8 cellular contexts compared by ENCODE assay signal in the genomic region with DNA sequence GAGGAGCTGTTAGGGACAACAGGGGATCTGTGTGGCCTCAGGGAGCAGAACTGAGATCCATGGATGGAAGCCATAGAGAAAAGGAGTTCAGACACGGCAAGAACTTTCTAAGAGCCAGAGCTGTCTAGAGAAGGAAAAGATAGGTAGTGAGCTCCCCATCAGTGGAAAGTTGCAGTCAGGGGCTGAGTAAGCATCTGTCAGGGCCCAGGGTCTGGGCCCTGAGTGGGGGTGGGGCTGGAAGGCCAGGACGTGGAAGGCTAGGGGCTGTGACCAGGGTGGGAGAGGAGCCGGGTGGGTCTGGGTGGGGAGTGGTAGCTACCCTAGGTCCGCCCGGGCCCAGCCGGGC. TPM values are rescaled to one million over a fixed set of nuclear protein-coding genes. Genes with fewer than 3 reads are reported as not detected.
DNase-seq lines count a peak whose midpoint lies in the region; ATAC-seq and TF ChIP-seq lines count a peak whose summit lies in the region.

No MANE protein-coding gene starts in this region.

- H3K27ac ChIP-seq in mammary epithelial cell (ENCODE audit: insufficient read depth, low read depth, low read length) (no peak overlapping the region), prostate gland (peak overlapping the region; percentile 51 to 75)

- H3K27me3 ChIP-seq in mammary epithelial cell (ENCODE audit: insufficient read depth, low read length) (no peaks in the 10 kb centered on the region), prostate gland (replicated peaks; ENCODE audit: insufficient read depth) (no peaks in the 10 kb centered on the region)

- peaks cover 47% of the 10 kb centered on the region for H3K79me2 ChIP-seq in mammary epithelial cell (ENCODE audit: insufficient read depth, low read length)

- no peak overlapping the region for H3K9ac ChIP-seq in mammary epithelial cell (ENCODE audit: insufficient read depth, low read length)

- ATAC-seq in HG03103 (IDR thresholded peaks at IDR 0.05; ENCODE audit: low read depth, unreplicated experiment) (peak; percentile 22), GM18907 (IDR thresholded peaks at IDR 0.05; ENCODE audit: unreplicated experiment) (no peak)

- H3K4me1 ChIP-seq in mammary epithelial cell (ENCODE audit: insufficient read depth, low read length) (peaks cover 5% of the 10 kb centered on the region), prostate gland (replicated peaks) (no peaks in the 10 kb centered on the region)

- intact Hi-C loops in mammary epithelial cell (cut with micrococcal nuclease) (no loop called here), prostate gland (cut with DNase I) (loop anchor here (10.0 kb wide), 1 partner anchor 58 kb away; no protein-coding TSS in a partner anchor)

- H3K4me3 ChIP-seq in GM12875 (ENCODE audit: low read depth, low read length) (peak overlapping the region; percentile 85), mammary epithelial cell (replicated peaks in 1 of 3; ENCODE audit: insufficient read depth in 1 of 3, low read depth in 2 of 3, low read length in 3 of 3) (no peak overlapping the region), prostate gland (peak overlapping the region in 1 of 2 donors; percentile 49)

- TF ChIP-seq CTCF in GM12875 (IDR thresholded peaks at IDR 0.05; ENCODE audit: borderline replicate concordance, insufficient read depth, low read depth, low read length) (no peak), mammary epithelial cell (conservative IDR thresholded peaks at IDR 0.05 in 1 of 2, IDR thresholded peaks at IDR 0.05 in 1 of 2; ENCODE audit: extremely low read depth in 1 of 2, insufficient read depth in 1 of 2, low read depth in 1 of 2, low read length in 2 of 2) (no peak), prostate gland (IDR thresholded peaks at IDR 0.05) (no peak)

- dilution Hi-C loops in mammary epithelial cell (cut with HindIII; ENCODE audit: low sequenced_read_pairs): no loop called here

- H2AFZ ChIP-seq in mammary epithelial cell (ENCODE audit: low read depth, low read length): peak overlapping the region; percentile 14

- in situ Hi-C loops in mammary epithelial cell (cut with MboI; ENCODE audit: low sequenced_read_pairs in 2 of 2): loop anchor here in 1 of 2 donors (10.0 kb wide), 1 partner anchor 62 kb away; no protein-coding TSS in a partner anchor

- no peak for DNase-seq in mammary epithelial cell
- DNase-seq in prostate gland (ENCODE audit: low spot score): no peak
- DNase-seq in NCI-H2196 treated with DMSO at 0.1 percent for 48 hours (lab: John Stamatoyannopoulos, UW; ENCODE audit: unreplicated experiment): no peak
- no peak for DNase-seq in NCI-H2029 treated with DMSO at 0.1 percent for 48 hours (lab: John Stamatoyannopoulos, UW)
- DNase-seq in SK-N-DZ (ENCODE audit: low spot score): no peak

- 43% methylated on average over 2 of the region's 6 CpGs for WGBS in mammary epithelial cell (ENCODE audit: low coverage, missing lambda C conversion rate)
- WGBS in prostate gland: 14% methylated on average over 1 of the region's 6 CpGs

- TF ChIP-seq POLR2A in prostate gland (IDR thresholded peaks at IDR 0.05): no peak

- H4K20me1 ChIP-seq in mammary epithelial cell (ENCODE audit: insufficient read depth, low read length): no peaks in the 10 kb centered on the region

- CTCF ChIA-PET in mammary epithelial cell (lab: Charles Lee; ENCODE audit: low non-redundant PET): no interaction called here

- H3K36me3 ChIP-seq in mammary epithelial cell (ENCODE audit: insufficient read depth, low read length) (no peaks in the 10 kb centered on the region), prostate gland (no peaks in the 10 kb centered on the region)

- no peak overlapping the region for H3K4me2 ChIP-seq in mammary epithelial cell (ENCODE audit: insufficient read depth, low read depth, low read length)

- H3K9me3 ChIP-seq in mammary epithelial cell (replicated peaks; ENCODE audit: insufficient read depth, low read length) (no peaks in the 10 kb centered on the region), prostate gland (no peaks in the 10 kb centered on the region)

- no TSS peak for BruUV-seq in mammary epithelial cell (replicated peaks; lab: Mats Ljungman, UMichigan)

RNA-seq across cellular contexts. Expression of a gene that starts 0.3 kb away (rescaled TPM):
- 100 to 1,000 TPM; 261 to 317 TPM for total RNA-seq in mammary epithelial cell
- polyA plus RNA-seq in mammary epithelial cell: 374 TPM
- 640 TPM for polyA minus RNA-seq in mammary epithelial cell
- total RNA-seq in prostate gland: 100 to 1,000 TPM in 1 of 2 donors, 10 to 100 TPM in 1; 53.6 to 116 TPM
- polyA plus RNA-seq in SK-N-DZ (2014; cell fraction: cytosol; rRNA removed): 0.22 and 0.32 TPM in 2 replicates
- polyA plus RNA-seq in SK-N-DZ (2014; cell fraction: nucleus; rRNA removed): 0.17 TPM in 1 of 2 replicates, not detected in the other
